ENCODE assay signal across 31 cellular contexts in the genomic region with DNA sequence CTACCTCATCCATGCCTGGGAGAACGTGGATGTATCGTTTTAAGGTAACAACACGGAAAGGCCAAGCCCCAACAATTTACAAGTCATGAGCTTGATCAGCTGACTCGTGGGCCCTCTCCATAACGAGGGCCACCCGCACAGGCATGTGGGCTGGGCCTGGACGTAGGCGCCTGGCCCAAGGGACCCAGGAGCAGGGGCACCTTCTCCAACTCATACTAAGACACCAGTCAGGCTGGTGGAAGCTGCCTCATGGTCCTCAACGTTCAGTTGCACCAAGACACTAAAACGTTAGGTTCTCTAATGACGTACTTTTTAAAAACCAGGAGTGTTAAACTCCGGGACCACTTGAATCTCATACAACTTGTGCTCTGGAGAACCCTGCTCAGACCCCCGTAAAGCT. TPM values are rescaled to one million over a fixed set of nuclear protein-coding genes. Genes with fewer than 3 reads are reported as not detected.
A peak's percentile ranks its signal among the peaks of the same experiment; 100 is the strongest.
DNase-seq lines count a peak whose midpoint lies in the region; ATAC-seq and TF ChIP-seq lines count a peak whose summit lies in the region.
"Had no signal": no experiment of that assay in that cellular context is flagged by ENCODE, and none has a peak within 500 bp of the region (broad histone marks: within the 10 kb centered on the region; RNA-seq: fewer than 3 reads in every experiment).

No MANE protein-coding gene starts in this region.

- peak overlapping the region; percentile 34 for H3K27ac Mint-ChIP-seq in activated CD4-positive, alpha-beta T cell treated with anti-CD3 and anti-CD28 coated beads, Interleukin-2, amount 10 ng/mL, durations not matched to agents 24 days and 14 days
- H3K27ac Mint-ChIP-seq in CD4-positive, alpha-beta T cell, result peak overlapping the region; percentile 95
- H3K27ac Mint-ChIP-seq in activated CD4-positive, alpha-beta memory T cell treated with anti-CD3 and anti-CD28 coated beads, Interleukin-2, amount 10 ng/mL, durations not matched to agents 7 days and 5 days, result peak overlapping the region; percentile 49
- H3K27ac Mint-ChIP-seq in naive thymus-derived CD4-positive, alpha-beta T cell, result peak overlapping the region; percentile 62 to 100 (median 99)
- H3K27ac Mint-ChIP-seq: activated T-helper 17 cell treated with anti-CD3 and anti-CD28 coated beads, Interleukin-2, amount 50 U/mL, for 72 hours had no signal

- H3K4me1 ChIP-seq in naive thymus-derived CD4-positive, alpha-beta T cell (ENCODE audit: control insufficient read depth in 2 of 2, insufficient read depth in 2 of 2, low read length in 2 of 2), result peaks cover 41 to 49% of the 10 kb centered on the region in 2 donors
- no peaks in the 10 kb centered on the region for H3K4me1 ChIP-seq in colonic mucosa
- H3K4me1 ChIP-seq: adrenal gland, heart left ventricle had no signal

- no peak for DNase-seq in activated CD4-positive, alpha-beta T cell treated with anti-CD3 and anti-CD28 coated beads, Interleukin-2, amount 10 ng/mL, durations not matched to agents 24 days and 14 days
- DNase-seq in activated CD4-positive, alpha-beta T cell treated with anti-CD3 and anti-CD28 coated beads for 48 hours, result no peak
- DNase-seq in CD4-positive, alpha-beta T cell, result no peak
- no peak for DNase-seq in activated CD4-positive, alpha-beta memory T cell treated with anti-CD3 and anti-CD28 coated beads, Interleukin-2, amount 10 ng/mL, durations not matched to agents 7 days and 5 days
- no peak for DNase-seq in naive thymus-derived CD4-positive, alpha-beta T cell
- DNase-seq in colonic mucosa (no peak), UCSD-AML1 (lab: John Stamatoyannopoulos, UW; ENCODE audit: unreplicated experiment) (no peak)
- no peak for DNase-seq in stimulated activated CD4-positive, alpha-beta T cell treated with anti-CD3 and anti-CD28 coated beads, Interleukin-4, amount 100 ng/mL, for 4 hours
- DNase-seq: 8988T; activated CD4-positive, alpha-beta T cell treated with anti-CD3 and anti-CD28 coated beads, Interleukin-2, amount 50 U/mL, for 1 hour; activated CD8-positive, alpha-beta memory T cell treated with anti-CD3 and anti-CD28 coated beads, Interleukin-2, amount 50 U/mL, for 48 hours; adrenal gland; central memory CD4-positive, alpha-beta T cell; foreskin melanocyte; heart left ventricle; KBM-7; left ventricle myocardium superior; NCI-H1092 treated with DMSO at 0.1 percent for 48 hours; NCI-H187; NCI-H2171; posterior cingulate gyrus; stimulated activated CD4-positive, alpha-beta T cell treated with anti-CD3 and anti-CD28 coated beads, Interleukin-2, amount 100 ng/mL, for 48 hours; T-helper 9 cell; trophoblast cell; WERI-Rb-1 had no signal

- peak overlapping the region; percentile 86 for H3K27ac ChIP-seq in CD4-positive, alpha-beta T cell (ENCODE audit: low read depth, low read length)
- peak overlapping the region; percentile 82 for H3K27ac ChIP-seq in naive thymus-derived CD4-positive, alpha-beta T cell (ENCODE audit: low read depth, low read length)
- H3K27ac ChIP-seq in colonic mucosa, result no peak overlapping the region
- H3K27ac ChIP-seq: adrenal gland, WERI-Rb-1 had no signal

- peak overlapping the region; percentile 16 for H3K4me3 ChIP-seq in naive thymus-derived CD4-positive, alpha-beta T cell (ENCODE audit: low read length)
- no peak overlapping the region for H3K4me3 ChIP-seq in colonic mucosa
- H3K4me3 ChIP-seq: adrenal gland, heart left ventricle had no signal

- no peaks in the 10 kb centered on the region for H3K9me3 ChIP-seq in CD4-positive, alpha-beta T cell (ENCODE audit: control insufficient read depth, low read length)
- H3K9me3 ChIP-seq in naive thymus-derived CD4-positive, alpha-beta T cell (ENCODE audit: control insufficient read depth in 2 of 3, low read length in 3 of 3), result no peaks in the 10 kb centered on the region
- H3K9me3 ChIP-seq in colonic mucosa, result no peaks in the 10 kb centered on the region
- H3K9me3 ChIP-seq: adrenal gland, heart left ventricle had no signal

- peaks cover 15 to 80% (median 36%) of the 10 kb centered on the region in 3 experiments for H3K36me3 ChIP-seq in naive thymus-derived CD4-positive, alpha-beta T cell (ENCODE audit: control insufficient read depth in 2 of 3, insufficient read depth in 3 of 3, low read length in 3 of 3)
- H3K36me3 ChIP-seq in colonic mucosa, result peaks cover 26% of the 10 kb centered on the region

- H3K9me3 Mint-ChIP-seq in activated CD4-positive, alpha-beta T cell treated with anti-CD3 and anti-CD28 coated beads, Interleukin-2, amount 10 ng/mL, durations not matched to agents 24 days and 14 days, result no peaks in the 10 kb centered on the region
- H3K9me3 Mint-ChIP-seq in CD4-positive, alpha-beta T cell, result no peaks in the 10 kb centered on the region
- no peaks in the 10 kb centered on the region for H3K9me3 Mint-ChIP-seq in activated CD4-positive, alpha-beta memory T cell treated with anti-CD3 and anti-CD28 coated beads, Interleukin-2, amount 10 ng/mL, durations not matched to agents 7 days and 5 days
- H3K9me3 Mint-ChIP-seq in naive thymus-derived CD4-positive, alpha-beta T cell, result no peaks in the 10 kb centered on the region
- H3K9me3 Mint-ChIP-seq: activated T-helper 17 cell treated with anti-CD3 and anti-CD28 coated beads, Interleukin-2, amount 50 U/mL, for 72 hours had no signal

- ATAC-seq in CD4-positive, alpha-beta T cell (ENCODE audit: poor library complexity), result no peak
- no peak for ATAC-seq in naive thymus-derived CD4-positive, alpha-beta T cell
- ATAC-seq: activated T-helper 17 cell treated with anti-CD3 and anti-CD28 coated beads, Interleukin-2, amount 50 U/mL, for 72 hours; heart left ventricle; left ventricle myocardium superior; sciatic nerve had no signal

- H3K36me3 Mint-ChIP-seq in activated CD4-positive, alpha-beta T cell treated with anti-CD3 and anti-CD28 coated beads, Interleukin-2, amount 10 ng/mL, durations not matched to agents 24 days and 14 days (ENCODE audit: low read depth), result peaks cover 70% of the 10 kb centered on the region
- H3K36me3 Mint-ChIP-seq in CD4-positive, alpha-beta T cell (ENCODE audit: low read depth), result peaks cover 95% of the 10 kb centered on the region
- H3K36me3 Mint-ChIP-seq in activated CD4-positive, alpha-beta memory T cell treated with anti-CD3 and anti-CD28 coated beads, Interleukin-2, amount 10 ng/mL, durations not matched to agents 7 days and 5 days (ENCODE audit: low read depth), result peaks cover 81% of the 10 kb centered on the region
- peaks cover 12 to 59% (median 24%) of the 10 kb centered on the region in 5 donors for H3K36me3 Mint-ChIP-seq in naive thymus-derived CD4-positive, alpha-beta T cell

- CTCF ChIA-PET in CD4-positive, alpha-beta T cell (lab: Charles Lee), result no interaction called here
- CTCF ChIA-PET in activated CD4-positive, alpha-beta memory T cell treated with anti-CD3 and anti-CD28 coated beads, Interleukin-2, amount 10 ng/mL, durations not matched to agents 7 days and 5 days (lab: Charles Lee), result no interaction called here
- CTCF ChIA-PET in naive thymus-derived CD4-positive, alpha-beta T cell (lab: Charles Lee), result interaction anchor here (1.3 to 2.9 kb wide), 6 partner anchors 9 to 210 kb away, joined by 3 to 18 read pairs (median 8); a partner anchor contains a TSS

- H3K9ac ChIP-seq in colonic mucosa (ENCODE audit: low read depth in 2 of 2, low read length in 2 of 2), result no peak overlapping the region

- POLR2A ChIA-PET in CD4-positive, alpha-beta T cell (lab: Charles Lee), result interaction anchor here (2.1 to 2.7 kb wide), 5 partner anchors 10 to 110 kb away, joined by 8 to 28 read pairs (median 19); a partner anchor contains a TSS
- POLR2A ChIA-PET in activated CD4-positive, alpha-beta memory T cell treated with anti-CD3 and anti-CD28 coated beads, Interleukin-2, amount 10 ng/mL, durations not matched to agents 7 days and 5 days (lab: Charles Lee), result interaction anchor here (0.8 to 2.1 kb wide), 2 partner anchors 24 to 52 kb away, joined by 3 to 7 read pairs; no protein-coding TSS in a partner anchor
- POLR2A ChIA-PET in naive thymus-derived CD4-positive, alpha-beta T cell (lab: Charles Lee), result interaction anchor here (0.6 to 3.4 kb wide), 8 partner anchors 11 to 78 kb away, joined by 3 to 34 read pairs (median 6); a partner anchor contains a TSS

- H3K4me3 Mint-ChIP-seq in activated CD4-positive, alpha-beta T cell treated with anti-CD3 and anti-CD28 coated beads, Interleukin-2, amount 10 ng/mL, durations not matched to agents 24 days and 14 days, result no peak overlapping the region
- H3K4me3 Mint-ChIP-seq in CD4-positive, alpha-beta T cell, result peak overlapping the region; percentile 42
- no peak overlapping the region for H3K4me3 Mint-ChIP-seq in activated CD4-positive, alpha-beta memory T cell treated with anti-CD3 and anti-CD28 coated beads, Interleukin-2, amount 10 ng/mL, durations not matched to agents 7 days and 5 days
- peak overlapping the region in 8 of 10 donors; percentile 23 to 90 (median 60) for H3K4me3 Mint-ChIP-seq in naive thymus-derived CD4-positive, alpha-beta T cell
- H3K4me3 Mint-ChIP-seq: activated T-helper 17 cell treated with anti-CD3 and anti-CD28 coated beads, Interleukin-2, amount 50 U/mL, for 72 hours had no signal

- intact Hi-C loops in activated CD4-positive, alpha-beta T cell treated with anti-CD3 and anti-CD28 coated beads, Interleukin-2, amount 10 ng/mL, durations not matched to agents 24 days and 14 days (cut with micrococcal nuclease), result no loop called here
- intact Hi-C loops in CD4-positive, alpha-beta T cell (cut with DNase I, micrococcal nuclease), result loop anchor here in 1 of 2 experiments (5.0 kb wide), 1 partner anchor 56 kb away; no protein-coding TSS in a partner anchor
- intact Hi-C loops in naive thymus-derived CD4-positive, alpha-beta T cell (cut with micrococcal nuclease), result no loop called here
- intact Hi-C loops in colonic mucosa (cut with DNase I), result no loop called here

- H3K27me3 Mint-ChIP-seq in activated CD4-positive, alpha-beta T cell treated with anti-CD3 and anti-CD28 coated beads, Interleukin-2, amount 10 ng/mL, durations not matched to agents 24 days and 14 days, result no peaks in the 10 kb centered on the region
- H3K27me3 Mint-ChIP-seq in CD4-positive, alpha-beta T cell, result no peaks in the 10 kb centered on the region
- H3K27me3 Mint-ChIP-seq in activated CD4-positive, alpha-beta memory T cell treated with anti-CD3 and anti-CD28 coated beads, Interleukin-2, amount 10 ng/mL, durations not matched to agents 7 days and 5 days, result no peaks in the 10 kb centered on the region
- no peaks in the 10 kb centered on the region for H3K27me3 Mint-ChIP-seq in naive thymus-derived CD4-positive, alpha-beta T cell
- H3K27me3 Mint-ChIP-seq: activated T-helper 17 cell treated with anti-CD3 and anti-CD28 coated beads, Interleukin-2, amount 50 U/mL, for 72 hours had no signal

- H3K27me3 ChIP-seq in CD4-positive, alpha-beta T cell (ENCODE audit: control insufficient read depth, insufficient read depth, low read length), result no peaks in the 10 kb centered on the region
- H3K27me3 ChIP-seq in naive thymus-derived CD4-positive, alpha-beta T cell (ENCODE audit: control insufficient read depth in 2 of 2, insufficient read depth in 2 of 2, low read length in 2 of 2), result no peaks in the 10 kb centered on the region
- no peaks in the 10 kb centered on the region for H3K27me3 ChIP-seq in colonic mucosa
- H3K27me3 ChIP-seq: adrenal gland, heart left ventricle had no signal

- TF ChIP-seq CTCF in CD4-positive, alpha-beta T cell (IDR thresholded peaks at IDR 0.05), result no peak
- no peak for TF ChIP-seq CTCF in colonic mucosa (IDR thresholded peaks at IDR 0.05)

- H3K4me1 Mint-ChIP-seq in activated CD4-positive, alpha-beta T cell treated with anti-CD3 and anti-CD28 coated beads, Interleukin-2, amount 10 ng/mL, durations not matched to agents 24 days and 14 days, result peaks cover 18% of the 10 kb centered on the region
- peaks cover 36% of the 10 kb centered on the region for H3K4me1 Mint-ChIP-seq in CD4-positive, alpha-beta T cell (ENCODE audit: low read depth)
- peaks cover 36% of the 10 kb centered on the region for H3K4me1 Mint-ChIP-seq in activated CD4-positive, alpha-beta memory T cell treated with anti-CD3 and anti-CD28 coated beads, Interleukin-2, amount 10 ng/mL, durations not matched to agents 7 days and 5 days
- H3K4me1 Mint-ChIP-seq in naive thymus-derived CD4-positive, alpha-beta T cell, result peaks cover 10 to 57% (median 40%) of the 10 kb centered on the region in 7 donors

RNA-seq across cellular contexts. Expression of a gene that starts 21.8 kb away (rescaled TPM):
- total RNA-seq in activated CD4-positive, alpha-beta T cell treated with anti-CD3 and anti-CD28 coated beads, Interleukin-2, amount 10 ng/mL, durations not matched to agents 24 days and 14 days, result 335 and 341 TPM in 2 replicates
- 100 to 1,000 TPM; 328 to 343 TPM for total RNA-seq in CD4-positive, alpha-beta T cell
- total RNA-seq in activated CD4-positive, alpha-beta memory T cell treated with anti-CD3 and anti-CD28 coated beads, Interleukin-2, amount 10 ng/mL, durations not matched to agents 7 days and 5 days, result 100 to 1,000 TPM; 202 to 203 TPM
- 100 to 1,000 TPM; 242 to 356 (median 328) TPM for total RNA-seq in naive thymus-derived CD4-positive, alpha-beta T cell
- polyA plus RNA-seq in naive thymus-derived CD4-positive, alpha-beta T cell, result 100 to 1,000 TPM; 240 to 294 TPM
- 100 to 1,000 TPM; 141 to 202 TPM for total RNA-seq in colonic mucosa

RNA-seq across cellular contexts. Expression of a gene that starts 30.0 kb away (rescaled TPM):
- total RNA-seq in activated CD4-positive, alpha-beta T cell treated with anti-CD3 and anti-CD28 coated beads, Interleukin-2, amount 10 ng/mL, durations not matched to agents 24 days and 14 days, result 61.1 and 62.5 TPM in 2 replicates
- total RNA-seq in CD4-positive, alpha-beta T cell, result 10 to 100 TPM; 88.5 to 93.9 TPM
- total RNA-seq in activated CD4-positive, alpha-beta memory T cell treated with anti-CD3 and anti-CD28 coated beads, Interleukin-2, amount 10 ng/mL, durations not matched to agents 7 days and 5 days, result 10 to 100 TPM; 33.2 to 33.5 TPM
- total RNA-seq in naive thymus-derived CD4-positive, alpha-beta T cell, result 10 to 100 TPM; 41.0 to 89.3 (median 58.9) TPM
- polyA plus RNA-seq in naive thymus-derived CD4-positive, alpha-beta T cell, result 1 to 10 TPM; 2.7 to 3.1 TPM
- total RNA-seq in colonic mucosa, result 10 to 100 TPM in 1 of 2 donors, 1 to 10 TPM in 1; 7.6 to 16.7 TPM

RNA-seq across cellular contexts. Expression of a gene that starts 35.3 kb away (rescaled TPM):
- 222 and 232 TPM in 2 replicates for total RNA-seq in activated CD4-positive, alpha-beta T cell treated with anti-CD3 and anti-CD28 coated beads, Interleukin-2, amount 10 ng/mL, durations not matched to agents 24 days and 14 days
- 100 to 1,000 TPM; 119 to 127 TPM for total RNA-seq in CD4-positive, alpha-beta T cell
- 10 to 100 TPM; 74.3 to 75.6 TPM for total RNA-seq in activated CD4-positive, alpha-beta memory T cell treated with anti-CD3 and anti-CD28 coated beads, Interleukin-2, amount 10 ng/mL, durations not matched to agents 7 days and 5 days
- total RNA-seq in naive thymus-derived CD4-positive, alpha-beta T cell, result 100 to 1,000 TPM in 4 of 5 experiments, 10 to 100 TPM in 1; 87.6 to 122 (median 109) TPM
- 10 to 100 TPM; 24.9 to 46.6 TPM for polyA plus RNA-seq in naive thymus-derived CD4-positive, alpha-beta T cell
- total RNA-seq in colonic mucosa, result 10 to 100 TPM; 21.6 to 53.8 TPM

RNA-seq across cellular contexts. Expression of a gene that starts 39.0 kb away (rescaled TPM):
- total RNA-seq in activated CD4-positive, alpha-beta T cell treated with anti-CD3 and anti-CD28 coated beads, Interleukin-2, amount 10 ng/mL, durations not matched to agents 24 days and 14 days, result 9.9 and 11.4 TPM in 2 replicates
- total RNA-seq in CD4-positive, alpha-beta T cell, result under 1 TPM; 0.61 to 0.63 TPM
- 1 to 10 TPM; 2.4 TPM for total RNA-seq in activated CD4-positive, alpha-beta memory T cell treated with anti-CD3 and anti-CD28 coated beads, Interleukin-2, amount 10 ng/mL, durations not matched to agents 7 days and 5 days
- 1 to 10 TPM in 3 of 5 experiments, under 1 TPM in 2; 0.68 to 1.7 (median 1.0) TPM for total RNA-seq in naive thymus-derived CD4-positive, alpha-beta T cell
- under 1 TPM; 0.23 to 0.48 TPM for polyA plus RNA-seq in naive thymus-derived CD4-positive, alpha-beta T cell
- under 1 TPM in 1 of 2 donors, not detected in 1; 0.21 TPM for total RNA-seq in colonic mucosa
- total RNA-seq: H1, left ventricle myocardium superior, M059J, NCI-H460, RPMI7951, sciatic nerve had no signal

RNA-seq across cellular contexts. Expression of a gene that starts 53.3 kb away (rescaled TPM):
- total RNA-seq in activated CD4-positive, alpha-beta T cell treated with anti-CD3 and anti-CD28 coated beads, Interleukin-2, amount 10 ng/mL, durations not matched to agents 24 days and 14 days, result 410 and 414 TPM in 2 replicates
- 100 to 1,000 TPM; 159 to 160 TPM for total RNA-seq in CD4-positive, alpha-beta T cell
- 100 to 1,000 TPM; 314 to 331 TPM for total RNA-seq in activated CD4-positive, alpha-beta memory T cell treated with anti-CD3 and anti-CD28 coated beads, Interleukin-2, amount 10 ng/mL, durations not matched to agents 7 days and 5 days
- total RNA-seq in naive thymus-derived CD4-positive, alpha-beta T cell, result 100 to 1,000 TPM; 175 to 334 (median 194) TPM
- polyA plus RNA-seq in naive thymus-derived CD4-positive, alpha-beta T cell, result 100 to 1,000 TPM; 113 to 153 TPM
- 100 to 1,000 TPM in 1 of 2 donors, 10 to 100 TPM in 1; 36.3 to 139 TPM for total RNA-seq in colonic mucosa

Comparison
In these comparisons a context has a peak if more than half of its experiments do, and no peak if none do; other contexts are left out.
1. H3K27ac Mint-ChIP-seq: peak in every context shown above with its lines; median percentile 99 in naive thymus-derived CD4-positive, alpha-beta T cell; 95 in CD4-positive, alpha-beta T cell; 49 in activated CD4-positive, alpha-beta memory T cell treated with anti-CD3 and anti-CD28 coated beads, Interleukin-2, amount 10 ng/mL, durations not matched to agents 7 days and 5 days; 34 in activated CD4-positive, alpha-beta T cell treated with anti-CD3 and anti-CD28 coated beads, Interleukin-2, amount 10 ng/mL, durations not matched to agents 24 days and 14 days.
2. H3K4me3 Mint-ChIP-seq: peak in CD4-positive, alpha-beta T cell (single experiment) and naive thymus-derived CD4-positive, alpha-beta T cell (8 of 10); none in activated CD4-positive, alpha-beta T cell treated with anti-CD3 and anti-CD28 coated beads, Interleukin-2, amount 10 ng/mL, durations not matched to agents 24 days and 14 days (single experiment) and activated CD4-positive, alpha-beta memory T cell treated with anti-CD3 and anti-CD28 coated beads, Interleukin-2, amount 10 ng/mL, durations not matched to agents 7 days and 5 days (single experiment).